4 cellular contexts compared by ENCODE assay signal in genomic region chr2:163155925-163156324, GRCh38.
TF ChIP-seq lines count a peak whose summit lies in the region.

No MANE protein-coding gene starts in this region.

TF ChIP-seq in HepG2, 621 proteins besides CTCF, POLR2A, EP300 and RAD21:
- TF ChIP-seq GATAD1 (CRISPR knock-in tag; IDR thresholded peaks at IDR 0.05) (no peak), ATF5 (CRISPR knock-in tag; IDR thresholded peaks at IDR 0.05; ENCODE audit: low read depth) (no peak), FOXP4 (CRISPR knock-in tag; IDR thresholded peaks at IDR 0.05) (no peak), CEBPB (IDR thresholded peaks at IDR 0.05; ENCODE audit: borderline replicate concordance, low read depth, low read length) (peak; percentile 44; the same call in 1 of the 2 replicates), SMAD9 (CRISPR knock-in tag; IDR thresholded peaks at IDR 0.05) (no peak), ARID2 (CRISPR knock-in tag; IDR thresholded peaks at IDR 0.05; ENCODE audit: borderline replicate concordance) (no peak)
- TF ChIP-seq, protein P1, sequence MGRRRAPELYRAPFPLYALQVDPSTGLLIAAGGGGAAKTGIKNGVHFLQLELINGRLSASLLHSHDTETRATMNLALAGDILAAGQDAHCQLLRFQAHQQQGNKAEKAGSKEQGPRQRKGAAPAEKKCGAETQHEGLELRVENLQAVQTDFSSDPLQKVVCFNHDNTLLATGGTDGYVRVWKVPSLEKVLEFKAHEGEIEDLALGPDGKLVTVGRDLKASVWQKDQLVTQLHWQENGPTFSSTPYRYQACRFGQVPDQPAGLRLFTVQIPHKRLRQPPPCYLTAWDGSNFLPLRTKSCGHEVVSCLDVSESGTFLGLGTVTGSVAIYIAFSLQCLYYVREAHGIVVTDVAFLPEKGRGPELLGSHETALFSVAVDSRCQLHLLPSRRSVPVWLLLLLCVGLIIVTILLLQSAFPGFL (CRISPR knock-in tag; IDR thresholded peaks at IDR 0.05) = no peak

TF ChIP-seq in A549, 52 proteins besides CTCF, POLR2A, EP300 and RAD21 (continues in another document):
- TF ChIP-seq SMC3 (IDR thresholded peaks at IDR 0.05) (no peak), EHMT2 (IDR thresholded peaks at IDR 0.05; ENCODE audit: low read depth) (no peak), RFX5 (IDR thresholded peaks at IDR 0.05) (no peak), HOXA7 (CRISPR knock-in tag; IDR thresholded peaks at IDR 0.05) (no peak), CBX2 (IDR thresholded peaks at IDR 0.05; ENCODE audit: borderline replicate concordance, low read depth) (no peak), CHD4 (IDR thresholded peaks at IDR 0.05; ENCODE audit: borderline replicate concordance) (no peak), MYC (IDR thresholded peaks at IDR 0.05; ENCODE audit: borderline replicate concordance, low read length) (no peak), HEYL (CRISPR knock-in tag; IDR thresholded peaks at IDR 0.05) (no peak), RCOR1 (IDR thresholded peaks at IDR 0.05; ENCODE audit: low read depth, low read length) (no peak), JUN (IDR thresholded peaks at IDR 0.05) (no peak), E2F6 (IDR thresholded peaks at IDR 0.05; ENCODE audit: borderline replicate concordance, low read depth) (no peak)
- TF ChIP-seq, protein P2, sequence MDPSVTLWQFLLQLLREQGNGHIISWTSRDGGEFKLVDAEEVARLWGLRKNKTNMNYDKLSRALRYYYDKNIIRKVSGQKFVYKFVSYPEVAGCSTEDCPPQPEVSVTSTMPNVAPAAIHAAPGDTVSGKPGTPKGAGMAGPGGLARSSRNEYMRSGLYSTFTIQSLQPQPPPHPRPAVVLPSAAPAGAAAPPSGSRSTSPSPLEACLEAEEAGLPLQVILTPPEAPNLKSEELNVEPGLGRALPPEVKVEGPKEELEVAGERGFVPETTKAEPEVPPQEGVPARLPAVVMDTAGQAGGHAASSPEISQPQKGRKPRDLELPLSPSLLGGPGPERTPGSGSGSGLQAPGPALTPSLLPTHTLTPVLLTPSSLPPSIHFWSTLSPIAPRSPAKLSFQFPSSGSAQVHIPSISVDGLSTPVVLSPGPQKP (IDR thresholded peaks at IDR 0.05; ENCODE audit: low read depth, low read length) = no peak
- TF ChIP-seq, protein P3, sequence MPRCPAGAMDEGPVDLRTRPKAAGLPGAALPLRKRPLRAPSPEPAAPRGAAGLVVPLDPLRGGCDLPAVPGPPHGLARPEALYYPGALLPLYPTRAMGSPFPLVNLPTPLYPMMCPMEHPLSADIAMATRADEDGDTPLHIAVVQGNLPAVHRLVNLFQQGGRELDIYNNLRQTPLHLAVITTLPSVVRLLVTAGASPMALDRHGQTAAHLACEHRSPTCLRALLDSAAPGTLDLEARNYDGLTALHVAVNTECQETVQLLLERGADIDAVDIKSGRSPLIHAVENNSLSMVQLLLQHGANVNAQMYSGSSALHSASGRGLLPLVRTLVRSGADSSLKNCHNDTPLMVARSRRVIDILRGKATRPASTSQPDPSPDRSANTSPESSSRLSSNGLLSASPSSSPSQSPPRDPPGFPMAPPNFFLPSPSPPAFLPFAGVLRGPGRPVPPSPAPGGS (IDR thresholded peaks at IDR 0.05) = no peak

TF ChIP-seq in HEK293T, 16 proteins besides CTCF, POLR2A, EP300 and RAD21:
- TF ChIP-seq SP1 (IDR thresholded peaks at IDR 0.05) (no peak), HDGF (IDR thresholded peaks at IDR 0.05; ENCODE audit: borderline replicate concordance) (no peak), BHLHE40 (IDR thresholded peaks at IDR 0.05; ENCODE audit: borderline replicate concordance) (no peak), PKNOX1 (IDR thresholded peaks at IDR 0.05) (peak; percentile 44; the same call in 1 of the 2 replicates), ZNF384 (IDR thresholded peaks at IDR 0.05) (no peak)

TF ChIP-seq in IMR-90, 13 proteins besides CTCF, POLR2A, EP300 and RAD21:
- TF ChIP-seq CEBPB (IDR thresholded peaks at IDR 0.05; ENCODE audit: low read depth, low read length) = peak; percentile 62; the same call in 1 of the 2 replicates
- TF ChIP-seq MAZ (IDR thresholded peaks at IDR 0.05; ENCODE audit: borderline replicate concordance, low read depth, low read length) = no peak
- TF ChIP-seq, protein P2 (IDR thresholded peaks at IDR 0.05; ENCODE audit: borderline replicate concordance, low read depth, low read length) = no peak
- TF ChIP-seq, protein P4, sequence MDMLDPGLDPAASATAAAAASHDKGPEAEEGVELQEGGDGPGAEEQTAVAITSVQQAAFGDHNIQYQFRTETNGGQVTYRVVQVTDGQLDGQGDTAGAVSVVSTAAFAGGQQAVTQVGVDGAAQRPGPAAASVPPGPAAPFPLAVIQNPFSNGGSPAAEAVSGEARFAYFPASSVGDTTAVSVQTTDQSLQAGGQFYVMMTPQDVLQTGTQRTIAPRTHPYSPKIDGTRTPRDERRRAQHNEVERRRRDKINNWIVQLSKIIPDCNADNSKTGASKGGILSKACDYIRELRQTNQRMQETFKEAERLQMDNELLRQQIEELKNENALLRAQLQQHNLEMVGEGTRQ (IDR thresholded peaks at IDR 0.05; ENCODE audit: low read depth, low read length) = no peak
- TF ChIP-seq CHD1 (IDR thresholded peaks at IDR 0.05; ENCODE audit: low read depth, low read length) = no peak
- TF ChIP-seq RCOR1 (IDR thresholded peaks at IDR 0.05; ENCODE audit: insufficient replicate concordance, low read length) = no peak
